ENCODE assay signal across 1 cellular context in genomic region chr22:41523464-41524221, GRCh38.
TF ChIP-seq lines count a peak whose summit lies in the region.

No MANE protein-coding gene starts in this region.

TF ChIP-seq in K562, 482 proteins besides CTCF, POLR2A, EP300 and RAD21 (continued from another document):
- TF ChIP-seq, protein P1, sequence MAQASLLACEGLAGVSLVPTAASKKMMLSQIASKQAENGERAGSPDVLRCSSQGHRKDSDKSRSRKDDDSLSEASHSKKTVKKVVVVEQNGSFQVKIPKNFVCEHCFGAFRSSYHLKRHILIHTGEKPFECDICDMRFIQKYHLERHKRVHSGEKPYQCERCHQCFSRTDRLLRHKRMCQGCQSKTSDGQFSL (CRISPR knock-in tag; IDR thresholded peaks at IDR 0.05): no peak
- TF ChIP-seq, protein P1 (tag; IDR thresholded peaks at IDR 0.05): no peak
- peak; percentile 78 for TF ChIP-seq CBFA2T2 (conservative IDR thresholded peaks at IDR 0.05)
- TF ChIP-seq MAFK (IDR thresholded peaks at IDR 0.05; ENCODE audit: low read length): no peak
- TF ChIP-seq, protein P2, sequence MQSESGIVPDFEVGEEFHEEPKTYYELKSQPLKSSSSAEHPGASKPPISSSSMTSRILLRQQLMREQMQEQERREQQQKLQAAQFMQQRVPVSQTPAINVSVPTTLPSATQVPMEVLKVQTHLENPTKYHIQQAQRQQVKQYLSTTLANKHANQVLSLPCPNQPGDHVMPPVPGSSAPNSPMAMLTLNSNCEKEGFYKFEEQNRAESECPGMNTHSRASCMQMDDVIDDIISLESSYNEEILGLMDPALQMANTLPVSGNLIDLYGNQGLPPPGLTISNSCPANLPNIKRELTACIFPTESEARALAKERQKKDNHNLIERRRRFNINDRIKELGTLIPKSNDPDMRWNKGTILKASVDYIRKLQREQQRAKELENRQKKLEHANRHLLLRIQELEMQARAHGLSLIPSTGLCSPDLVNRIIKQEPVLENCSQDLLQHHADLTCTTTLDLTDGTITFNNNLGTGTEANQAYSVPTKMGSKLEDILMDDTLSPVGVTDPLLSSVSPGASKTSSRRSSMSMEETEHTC (IDR thresholded peaks at IDR 0.05): peak; percentile 77
- TF ChIP-seq FIP1L1 (IDR thresholded peaks at IDR 0.05; ENCODE audit: low read depth, low read length, poor library complexity, severe bottlenecking): no peak
- TF ChIP-seq NFIC (IDR thresholded peaks at IDR 0.05): peak; percentile 44
- TF ChIP-seq, protein P3, sequence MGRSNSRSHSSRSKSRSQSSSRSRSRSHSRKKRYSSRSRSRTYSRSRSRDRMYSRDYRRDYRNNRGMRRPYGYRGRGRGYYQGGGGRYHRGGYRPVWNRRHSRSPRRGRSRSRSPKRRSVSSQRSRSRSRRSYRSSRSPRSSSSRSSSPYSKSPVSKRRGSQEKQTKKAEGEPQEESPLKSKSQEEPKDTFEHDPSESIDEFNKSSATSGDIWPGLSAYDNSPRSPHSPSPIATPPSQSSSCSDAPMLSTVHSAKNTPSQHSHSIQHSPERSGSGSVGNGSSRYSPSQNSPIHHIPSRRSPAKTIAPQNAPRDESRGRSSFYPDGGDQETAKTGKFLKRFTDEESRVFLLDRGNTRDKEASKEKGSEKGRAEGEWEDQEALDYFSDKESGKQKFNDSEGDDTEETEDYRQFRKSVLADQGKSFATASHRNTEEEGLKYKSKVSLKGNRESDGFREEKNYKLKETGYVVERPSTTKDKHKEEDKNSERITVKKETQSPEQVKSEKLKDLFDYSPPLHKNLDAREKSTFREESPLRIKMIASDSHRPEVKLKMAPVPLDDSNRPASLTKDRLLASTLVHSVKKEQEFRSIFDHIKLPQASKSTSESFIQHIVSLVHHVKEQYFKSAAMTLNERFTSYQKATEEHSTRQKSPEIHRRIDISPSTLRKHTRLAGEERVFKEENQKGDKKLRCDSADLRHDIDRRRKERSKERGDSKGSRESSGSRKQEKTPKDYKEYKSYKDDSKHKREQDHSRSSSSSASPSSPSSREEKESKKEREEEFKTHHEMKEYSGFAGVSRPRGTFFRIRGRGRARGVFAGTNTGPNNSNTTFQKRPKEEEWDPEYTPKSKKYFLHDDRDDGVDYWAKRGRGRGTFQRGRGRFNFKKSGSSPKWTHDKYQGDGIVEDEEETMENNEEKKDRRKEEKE (IDR thresholded peaks at IDR 0.05; ENCODE audit: borderline replicate concordance in 1 of 2, control insufficient read depth in 1 of 2, low read depth in 2 of 2, low read length in 1 of 2): no peak
- peak; percentile 79 for TF ChIP-seq SOX6 (IDR thresholded peaks at IDR 0.05)
- peak; percentile 55 for TF ChIP-seq JUND (IDR thresholded peaks at IDR 0.05; ENCODE audit: borderline replicate concordance, low read depth, low read length)
- peak; percentile 33; the same call in 1 of the 3 replicates for TF ChIP-seq JUND (tag; IDR thresholded peaks at IDR 0.05; ENCODE audit: borderline replicate concordance, low read depth, low read length)
- TF ChIP-seq, protein P4, sequence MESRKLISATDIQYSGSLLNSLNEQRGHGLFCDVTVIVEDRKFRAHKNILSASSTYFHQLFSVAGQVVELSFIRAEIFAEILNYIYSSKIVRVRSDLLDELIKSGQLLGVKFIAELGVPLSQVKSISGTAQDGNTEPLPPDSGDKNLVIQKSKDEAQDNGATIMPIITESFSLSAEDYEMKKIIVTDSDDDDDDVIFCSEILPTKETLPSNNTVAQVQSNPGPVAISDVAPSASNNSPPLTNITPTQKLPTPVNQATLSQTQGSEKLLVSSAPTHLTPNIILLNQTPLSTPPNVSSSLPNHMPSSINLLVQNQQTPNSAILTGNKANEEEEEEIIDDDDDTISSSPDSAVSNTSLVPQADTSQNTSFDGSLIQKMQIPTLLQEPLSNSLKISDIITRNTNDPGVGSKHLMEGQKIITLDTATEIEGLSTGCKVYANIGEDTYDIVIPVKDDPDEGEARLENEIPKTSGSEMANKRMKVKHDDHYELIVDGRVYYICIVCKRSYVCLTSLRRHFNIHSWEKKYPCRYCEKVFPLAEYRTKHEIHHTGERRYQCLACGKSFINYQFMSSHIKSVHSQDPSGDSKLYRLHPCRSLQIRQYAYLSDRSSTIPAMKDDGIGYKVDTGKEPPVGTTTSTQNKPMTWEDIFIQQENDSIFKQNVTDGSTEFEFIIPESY (CRISPR knock-in tag; IDR thresholded peaks at IDR 0.05): 0 out of 2 replicates have a peak, but pooled peaks have one; percentile 66
- TF ChIP-seq ESRRB (CRISPR knock-in tag; IDR thresholded peaks at IDR 0.05; ENCODE audit: borderline replicate concordance): no peak
- TF ChIP-seq ETV5 (CRISPR knock-in tag; IDR thresholded peaks at IDR 0.05; ENCODE audit: low read depth): peak; percentile 79
- TF ChIP-seq MYC (IDR thresholded peaks at IDR 0.05; ENCODE audit: low read depth, low read length): peak; percentile 74
- TF ChIP-seq MYC (CRISPR knock-in tag; IDR thresholded peaks at IDR 0.05; ENCODE audit: borderline replicate concordance, low read depth): no peak
- peak; percentile 89 for TF ChIP-seq CXXC5 (CRISPR knock-in tag; IDR thresholded peaks at IDR 0.05)
- no peak for TF ChIP-seq TARDBP (IDR thresholded peaks at IDR 0.05)
- TF ChIP-seq, protein P5, sequence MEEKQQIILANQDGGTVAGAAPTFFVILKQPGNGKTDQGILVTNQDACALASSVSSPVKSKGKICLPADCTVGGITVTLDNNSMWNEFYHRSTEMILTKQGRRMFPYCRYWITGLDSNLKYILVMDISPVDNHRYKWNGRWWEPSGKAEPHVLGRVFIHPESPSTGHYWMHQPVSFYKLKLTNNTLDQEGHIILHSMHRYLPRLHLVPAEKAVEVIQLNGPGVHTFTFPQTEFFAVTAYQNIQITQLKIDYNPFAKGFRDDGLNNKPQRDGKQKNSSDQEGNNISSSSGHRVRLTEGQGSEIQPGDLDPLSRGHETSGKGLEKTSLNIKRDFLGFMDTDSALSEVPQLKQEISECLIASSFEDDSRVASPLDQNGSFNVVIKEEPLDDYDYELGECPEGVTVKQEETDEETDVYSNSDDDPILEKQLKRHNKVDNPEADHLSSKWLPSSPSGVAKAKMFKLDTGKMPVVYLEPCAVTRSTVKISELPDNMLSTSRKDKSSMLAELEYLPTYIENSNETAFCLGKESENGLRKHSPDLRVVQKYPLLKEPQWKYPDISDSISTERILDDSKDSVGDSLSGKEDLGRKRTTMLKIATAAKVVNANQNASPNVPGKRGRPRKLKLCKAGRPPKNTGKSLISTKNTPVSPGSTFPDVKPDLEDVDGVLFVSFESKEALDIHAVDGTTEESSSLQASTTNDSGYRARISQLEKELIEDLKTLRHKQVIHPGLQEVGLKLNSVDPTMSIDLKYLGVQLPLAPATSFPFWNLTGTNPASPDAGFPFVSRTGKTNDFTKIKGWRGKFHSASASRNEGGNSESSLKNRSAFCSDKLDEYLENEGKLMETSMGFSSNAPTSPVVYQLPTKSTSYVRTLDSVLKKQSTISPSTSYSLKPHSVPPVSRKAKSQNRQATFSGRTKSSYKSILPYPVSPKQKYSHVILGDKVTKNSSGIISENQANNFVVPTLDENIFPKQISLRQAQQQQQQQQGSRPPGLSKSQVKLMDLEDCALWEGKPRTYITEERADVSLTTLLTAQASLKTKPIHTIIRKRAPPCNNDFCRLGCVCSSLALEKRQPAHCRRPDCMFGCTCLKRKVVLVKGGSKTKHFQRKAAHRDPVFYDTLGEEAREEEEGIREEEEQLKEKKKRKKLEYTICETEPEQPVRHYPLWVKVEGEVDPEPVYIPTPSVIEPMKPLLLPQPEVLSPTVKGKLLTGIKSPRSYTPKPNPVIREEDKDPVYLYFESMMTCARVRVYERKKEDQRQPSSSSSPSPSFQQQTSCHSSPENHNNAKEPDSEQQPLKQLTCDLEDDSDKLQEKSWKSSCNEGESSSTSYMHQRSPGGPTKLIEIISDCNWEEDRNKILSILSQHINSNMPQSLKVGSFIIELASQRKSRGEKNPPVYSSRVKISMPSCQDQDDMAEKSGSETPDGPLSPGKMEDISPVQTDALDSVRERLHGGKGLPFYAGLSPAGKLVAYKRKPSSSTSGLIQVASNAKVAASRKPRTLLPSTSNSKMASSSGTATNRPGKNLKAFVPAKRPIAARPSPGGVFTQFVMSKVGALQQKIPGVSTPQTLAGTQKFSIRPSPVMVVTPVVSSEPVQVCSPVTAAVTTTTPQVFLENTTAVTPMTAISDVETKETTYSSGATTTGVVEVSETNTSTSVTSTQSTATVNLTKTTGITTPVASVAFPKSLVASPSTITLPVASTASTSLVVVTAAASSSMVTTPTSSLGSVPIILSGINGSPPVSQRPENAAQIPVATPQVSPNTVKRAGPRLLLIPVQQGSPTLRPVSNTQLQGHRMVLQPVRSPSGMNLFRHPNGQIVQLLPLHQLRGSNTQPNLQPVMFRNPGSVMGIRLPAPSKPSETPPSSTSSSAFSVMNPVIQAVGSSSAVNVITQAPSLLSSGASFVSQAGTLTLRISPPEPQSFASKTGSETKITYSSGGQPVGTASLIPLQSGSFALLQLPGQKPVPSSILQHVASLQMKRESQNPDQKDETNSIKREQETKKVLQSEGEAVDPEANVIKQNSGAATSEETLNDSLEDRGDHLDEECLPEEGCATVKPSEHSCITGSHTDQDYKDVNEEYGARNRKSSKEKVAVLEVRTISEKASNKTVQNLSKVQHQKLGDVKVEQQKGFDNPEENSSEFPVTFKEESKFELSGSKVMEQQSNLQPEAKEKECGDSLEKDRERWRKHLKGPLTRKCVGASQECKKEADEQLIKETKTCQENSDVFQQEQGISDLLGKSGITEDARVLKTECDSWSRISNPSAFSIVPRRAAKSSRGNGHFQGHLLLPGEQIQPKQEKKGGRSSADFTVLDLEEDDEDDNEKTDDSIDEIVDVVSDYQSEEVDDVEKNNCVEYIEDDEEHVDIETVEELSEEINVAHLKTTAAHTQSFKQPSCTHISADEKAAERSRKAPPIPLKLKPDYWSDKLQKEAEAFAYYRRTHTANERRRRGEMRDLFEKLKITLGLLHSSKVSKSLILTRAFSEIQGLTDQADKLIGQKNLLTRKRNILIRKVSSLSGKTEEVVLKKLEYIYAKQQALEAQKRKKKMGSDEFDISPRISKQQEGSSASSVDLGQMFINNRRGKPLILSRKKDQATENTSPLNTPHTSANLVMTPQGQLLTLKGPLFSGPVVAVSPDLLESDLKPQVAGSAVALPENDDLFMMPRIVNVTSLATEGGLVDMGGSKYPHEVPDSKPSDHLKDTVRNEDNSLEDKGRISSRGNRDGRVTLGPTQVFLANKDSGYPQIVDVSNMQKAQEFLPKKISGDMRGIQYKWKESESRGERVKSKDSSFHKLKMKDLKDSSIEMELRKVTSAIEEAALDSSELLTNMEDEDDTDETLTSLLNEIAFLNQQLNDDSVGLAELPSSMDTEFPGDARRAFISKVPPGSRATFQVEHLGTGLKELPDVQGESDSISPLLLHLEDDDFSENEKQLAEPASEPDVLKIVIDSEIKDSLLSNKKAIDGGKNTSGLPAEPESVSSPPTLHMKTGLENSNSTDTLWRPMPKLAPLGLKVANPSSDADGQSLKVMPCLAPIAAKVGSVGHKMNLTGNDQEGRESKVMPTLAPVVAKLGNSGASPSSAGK (IDR thresholded peaks at IDR 0.05): peak; percentile 92
- peak; percentile 31; the same call in 1 of the 2 replicates for TF ChIP-seq STAT5A (IDR thresholded peaks at IDR 0.05; ENCODE audit: borderline replicate concordance, low read length)
